In the genomic region with DNA sequence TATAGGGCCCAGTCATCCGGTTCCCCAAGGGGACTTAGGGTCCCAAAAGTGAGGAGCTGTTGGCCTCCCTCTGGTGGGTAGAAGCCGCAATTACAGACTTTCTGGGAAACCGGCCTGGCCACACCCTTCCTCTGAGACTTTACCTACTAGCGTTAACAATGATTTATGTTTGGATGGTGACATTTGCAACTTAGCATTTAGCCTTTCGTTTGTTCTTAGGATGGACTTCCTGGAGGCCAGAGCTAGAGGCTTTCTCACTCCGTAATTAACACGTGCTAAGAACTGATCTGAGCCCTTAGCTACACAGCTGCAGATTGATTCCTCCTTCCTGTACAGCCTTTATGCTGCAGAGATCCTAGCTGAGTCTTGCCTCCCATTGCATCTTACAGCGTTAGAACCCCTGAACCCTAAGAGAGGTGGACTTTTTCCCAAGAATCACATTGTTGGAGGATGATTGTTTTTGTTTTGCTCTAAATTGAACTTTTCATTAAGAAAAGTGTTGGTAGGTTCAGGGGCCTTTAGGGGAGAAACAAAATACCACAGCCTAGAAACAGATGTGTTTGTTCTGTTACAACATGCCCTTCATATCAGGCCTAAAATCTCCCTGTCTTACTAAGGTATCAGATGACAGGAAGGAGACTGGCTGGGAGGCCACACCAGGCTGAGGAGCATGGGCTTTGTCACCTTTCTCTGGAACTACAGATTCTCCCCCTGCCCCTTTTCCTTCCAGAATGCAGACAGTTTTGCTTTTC, we compare ENCODE assay signal across 9 cellular contexts. TPM values are rescaled to one million over a fixed set of nuclear protein-coding genes. Genes with fewer than 3 reads are reported as not detected.
A peak's percentile ranks its signal among the peaks of the same experiment; 100 is the strongest.
DNase-seq lines count a peak whose midpoint lies in the region; ATAC-seq and TF ChIP-seq lines count a peak whose summit lies in the region.
"Had no signal": no experiment of that assay in that cellular context is flagged by ENCODE, and none has a peak within 500 bp of the region (broad histone marks: within the 10 kb centered on the region; RNA-seq: fewer than 3 reads in every experiment).

No MANE protein-coding gene starts in this region.

- peak overlapping the region; percentile 63 for H3K27ac ChIP-seq in CD8-positive, alpha-beta T cell (ENCODE audit: low read depth, low read length)

- in situ Hi-C loops in astrocyte of the spinal cord (cut with HindIII; ENCODE audit: low sequenced_read_pairs), result no loop called here

- peaks cover 35% of the 10 kb centered on the region for H3K4me1 ChIP-seq in CD8-positive, alpha-beta T cell (ENCODE audit: insufficient read depth, low read length)

- H3K27ac Mint-ChIP-seq in CD8-positive, alpha-beta T cell, result peak overlapping the region; percentile 94
- peak overlapping the region; percentile 93 to 99 (median 98) for H3K27ac Mint-ChIP-seq in immature natural killer cell

- CTCF ChIA-PET in CD8-positive, alpha-beta T cell (lab: Charles Lee), result interaction anchor here (0.6 to 12.2 kb wide), 16 partner anchors 8 to 220 kb away, joined by 3 to 120 read pairs (median 3); no protein-coding TSS in a partner anchor

- DNase-seq in CD8-positive, alpha-beta T cell, result peak; percentile 39 to 75 (median 63)
- DNase-seq in LoVo (ENCODE audit: low spot score) (peak; percentile 82), T-helper 2 cell (peak in 4 of 5 experiments; percentile 42 to 92 (median 64)), astrocyte of the spinal cord (ENCODE audit: low read depth, low spot score) (peak; percentile 64), immature natural killer cell (peak; percentile 43 to 47 (median 44)), mesenteric fat pad (ENCODE audit: low spot score) (no peak)
- DNase-seq in stimulated activated CD4-positive, alpha-beta T cell treated with anti-CD3 and anti-CD28 coated beads, Interleukin-1b, Interleukin-23, amount 100 ng/mL, for 48 hours, result peak; percentile 71

- H3K4me3 Mint-ChIP-seq in CD8-positive, alpha-beta T cell, result peak overlapping the region; percentile 96
- H3K4me3 Mint-ChIP-seq in immature natural killer cell, result peak overlapping the region; percentile 94 to 99 (median 99)

- no peaks in the 10 kb centered on the region for H3K27me3 Mint-ChIP-seq in CD8-positive, alpha-beta T cell (ENCODE audit: low read depth)
- peaks cover 0 to 9% (median 2%) of the 10 kb centered on the region in 3 donors for H3K27me3 Mint-ChIP-seq in immature natural killer cell (ENCODE audit: low read depth in 3 of 3)

- H3K36me3 ChIP-seq in CD8-positive, alpha-beta T cell (ENCODE audit: insufficient read depth, low read length), result peaks cover 23% of the 10 kb centered on the region

- H3K4me1 Mint-ChIP-seq in CD8-positive, alpha-beta T cell (ENCODE audit: low read depth), result peaks cover 54% of the 10 kb centered on the region
- peaks cover 33 to 37% of the 10 kb centered on the region in 2 donors for H3K4me1 Mint-ChIP-seq in immature natural killer cell

- H3K27me3 ChIP-seq in CD8-positive, alpha-beta T cell (ENCODE audit: insufficient read depth, low read length), result no peaks in the 10 kb centered on the region

- H3K4me3 ChIP-seq in CD8-positive, alpha-beta T cell (ENCODE audit: low read depth, low read length), result peak overlapping the region; percentile 65
- peak overlapping the region; percentile 93 for H3K4me3 ChIP-seq in astrocyte of the spinal cord (ENCODE audit: low read depth, low read length)

- H3K9me3 Mint-ChIP-seq in CD8-positive, alpha-beta T cell, result no peaks in the 10 kb centered on the region
- no peaks in the 10 kb centered on the region for H3K9me3 Mint-ChIP-seq in immature natural killer cell

- TF ChIP-seq CTCF in CD8-positive, alpha-beta T cell (IDR thresholded peaks at IDR 0.05), result peak; percentile 74
- TF ChIP-seq CTCF in astrocyte of the spinal cord (IDR thresholded peaks at IDR 0.05; ENCODE audit: low read depth, low read length), result peak; percentile 80

- POLR2A ChIA-PET in CD8-positive, alpha-beta T cell (lab: Charles Lee), result interaction anchor here (0.9 to 4.8 kb wide), 4 partner anchors 12 to 246 kb away, joined by 3 to 41 read pairs (median 3); no protein-coding TSS in a partner anchor

- peak; percentile 80 for ATAC-seq in CD8-positive, alpha-beta T cell
- ATAC-seq in GM19463 (IDR thresholded peaks at IDR 0.05; ENCODE audit: unreplicated experiment), result peak; percentile 40

- peaks cover 32% of the 10 kb centered on the region for H3K36me3 Mint-ChIP-seq in CD8-positive, alpha-beta T cell
- H3K36me3 Mint-ChIP-seq in immature natural killer cell, result peaks cover 17 to 27% (median 17%) of the 10 kb centered on the region in 3 donors

- H3K9me3 ChIP-seq in CD8-positive, alpha-beta T cell (ENCODE audit: low read length), result no peaks in the 10 kb centered on the region

- intact Hi-C loops in CD8-positive, alpha-beta T cell (cut with DNase I, micrococcal nuclease), result loop anchor here (1.0 kb wide), 2 partner anchors 12 to 13 kb away; no protein-coding TSS in a partner anchor

RNA-seq across cellular contexts. Expression of a gene that starts 2.0 kb away (rescaled TPM):
- total RNA-seq in CD8-positive, alpha-beta T cell, result 1 to 10 TPM; 7.5 to 7.8 TPM
- polyA plus RNA-seq in immature natural killer cell, result 100 to 1,000 TPM; 331 to 469 (median 429) TPM
- total RNA-seq in mesenteric fat pad, result 750 TPM

RNA-seq across cellular contexts. Expression of a gene that starts 41.2 kb away (rescaled TPM):
- total RNA-seq in CD8-positive, alpha-beta T cell, result 100 to 1,000 TPM; 132 to 138 TPM
- 100 to 1,000 TPM; 445 to 680 (median 567) TPM for polyA plus RNA-seq in immature natural killer cell
- total RNA-seq in mesenteric fat pad, result 650 TPM

RNA-seq across cellular contexts. Expression of a gene that starts 54.0 kb away (rescaled TPM):
- total RNA-seq in CD8-positive, alpha-beta T cell, result not detected
- polyA plus RNA-seq in immature natural killer cell, result not detected
- total RNA-seq in mesenteric fat pad, result 0.42 TPM
- polyA plus RNA-seq: adipose tissue had no signal

Comparison
In these comparisons a context has a peak if more than half of its experiments do, and no peak if none do; other contexts are left out.
1. RNA of a gene that starts 2.0 kb away (total RNA-seq): 750 TPM in mesenteric fat pad (single experiment); 7.5 to 7.8 TPM in CD8-positive, alpha-beta T cell; every median in the first group is over 10 times any median in the second.